9 cellular contexts compared by ENCODE assay signal in genomic region chr9:33290994-33291397, GRCh38. TPM values are rescaled to one million over a fixed set of nuclear protein-coding genes. Genes with fewer than 3 reads are reported as not detected.
DNase-seq lines count a peak whose midpoint lies in the region; ATAC-seq and TF ChIP-seq lines count a peak whose summit lies in the region.
"Had no signal": no experiment of that assay in that cellular context is flagged by ENCODE, and none has a peak within 500 bp of the region (broad histone marks: within the 10 kb centered on the region; RNA-seq: fewer than 3 reads in every experiment).

No MANE protein-coding gene starts in this region.

- H3K4me3 Mint-ChIP-seq in chondrocyte (ENCODE audit: unreplicated experiment) (peak overlapping the region; percentile 95), naive B cell (peak overlapping the region; percentile 92 to 99 (median 99))

- H3K27me3 Mint-ChIP-seq in chondrocyte (ENCODE audit: low read depth) (no peaks in the 10 kb centered on the region), naive B cell (no peaks in the 10 kb centered on the region)

- ATAC-seq in IMR-90 (ENCODE audit: low read depth) (no peak), naive B cell (ENCODE audit: low read depth in 2 of 2) (no peak), GM21737 (IDR thresholded peaks at IDR 0.05; ENCODE audit: unreplicated experiment) (no peak), HG02970 (IDR thresholded peaks at IDR 0.05; ENCODE audit: low FRiP score, unreplicated experiment) (no peak), esophagus mucosa (no peak)

- peak overlapping the region; percentile 92 for H2AFZ ChIP-seq in IMR-90 (replicated peaks; ENCODE audit: low read length, poor library complexity)

- peak overlapping the region; percentile 94 for H2BK5ac ChIP-seq in IMR-90 (ENCODE audit: low read depth, low read length, poor library complexity, severe bottlenecking)

- TF ChIP-seq CTCF in IMR-90 (conservative IDR thresholded peaks at IDR 0.05; ENCODE audit: low read depth, low read length) (no peak), chondrocyte (IDR thresholded peaks at IDR 0.05) (no peak)

- DNase-seq in EH (ENCODE audit: low read depth) (peak; percentile 87), IMR-90 (peak; percentile 91), chondrocyte (ENCODE audit: low spot score) (no peak), naive B cell (no peak), GOT3 (lab: John Stamatoyannopoulos, UW) (no peak)

- H3K23ac ChIP-seq in IMR-90 (ENCODE audit: low read depth, low read length): peak overlapping the region; percentile 81

- H3K4me1 Mint-ChIP-seq in chondrocyte (ENCODE audit: low read depth) (peaks cover 40% of the 10 kb centered on the region), naive B cell (peaks cover 42 to 68% (median 49%) of the 10 kb centered on the region in 3 donors)

- TF ChIP-seq RAD21 in IMR-90 (IDR thresholded peaks at IDR 0.05; ENCODE audit: low read length): peak; percentile 31; the same call in 1 of the 2 replicates

- no CpG with 5 or more reads among the region's 10 CpGs for WGBS in IMR-90 (ENCODE audit: extremely low coverage in 2 of 2, insufficient read length in 1 of 2), 2 experiments

- H3K56ac ChIP-seq in IMR-90 (ENCODE audit: extremely low read depth, insufficient read depth, low read length): peak overlapping the region; percentile 64

- dilution Hi-C loops in IMR-90 (cut with HindIII; ENCODE audit: low sequenced_read_pairs, unreplicated experiment): loop anchor here (25.0 kb wide), 1 partner anchor 171 kb away; the partner anchor contains the start of gene NOL6

- POLR2A ChIA-PET in IMR-90 (lab: Charles Lee; ENCODE audit: unreplicated experiment): no interaction called here

- H4K5ac ChIP-seq in IMR-90 (ENCODE audit: low read depth, low read length): peak overlapping the region; percentile 66

- peaks cover 30 to 54% of the 10 kb centered on the region in 2 experiments for H3K79me1 ChIP-seq in IMR-90 (ENCODE audit: low read depth in 1 of 2, low read length in 2 of 2)

- H2BK20ac ChIP-seq in IMR-90 (ENCODE audit: low read depth, low read length): 0 out of 2 replicates have a peak overlapping the region, but pooled peaks have one; percentile 6

- H2BK120ac ChIP-seq in IMR-90 (ENCODE audit: low read depth, low read length): peak overlapping the region; percentile 75

- peak overlapping the region; percentile 93 for H3K4ac ChIP-seq in IMR-90 (ENCODE audit: low read depth, low read length)

- H4K8ac ChIP-seq in IMR-90 (ENCODE audit: low read depth in 2 of 2, low read length in 2 of 2): peak overlapping the region; percentile 75 to 96

- H4K91ac ChIP-seq in IMR-90 (ENCODE audit: insufficient read depth, low read depth, low read length): peak overlapping the region; percentile 86

- peak overlapping the region; percentile 100 for H3K27ac Mint-ChIP-seq in chondrocyte (ENCODE audit: unreplicated experiment)
- H3K27ac Mint-ChIP-seq in naive B cell: peak overlapping the region; percentile 99 to 100 (median 100)

- no peaks in the 10 kb centered on the region for H3K27me3 ChIP-seq in IMR-90 (ENCODE audit: control insufficient read depth, insufficient read depth, low read length)

- peak overlapping the region; percentile 91 for H2AK5ac ChIP-seq in IMR-90 (ENCODE audit: low read depth, low read length)

- no peaks in the 10 kb centered on the region for H4K20me1 ChIP-seq in IMR-90 (ENCODE audit: insufficient read depth, low read length)

- H3K9me3 ChIP-seq in IMR-90 (ENCODE audit: control insufficient read depth, insufficient read depth, low read length): no peaks in the 10 kb centered on the region

- peak overlapping the region; percentile 92 for H3K9ac ChIP-seq in IMR-90 (ENCODE audit: low read depth, low read length)

- H2AK9ac ChIP-seq in IMR-90 (replicated peaks; ENCODE audit: low read depth, low read length, poor library complexity): peak overlapping the region; percentile 98

- peak overlapping the region; percentile 86 for H3K14ac ChIP-seq in IMR-90 (replicated peaks; ENCODE audit: low read depth, low read length)

- H3K4me2 ChIP-seq in IMR-90 (ENCODE audit: low read depth, low read length): peak overlapping the region; percentile 72

- no peak for TF ChIP-seq POLR2A in IMR-90 (IDR thresholded peaks at IDR 0.05; ENCODE audit: low read depth, low read length)

- peaks cover 14% of the 10 kb centered on the region for H3K36me3 ChIP-seq in IMR-90 (ENCODE audit: control insufficient read depth, insufficient read depth, low read length)

- H2BK15ac ChIP-seq in IMR-90 (ENCODE audit: low read depth, low read length): 0 out of 3 replicates have a peak overlapping the region, but pooled peaks have one; percentile 18

- peaks cover 14% of the 10 kb centered on the region for H3K36me3 Mint-ChIP-seq in chondrocyte (ENCODE audit: low read depth)
- H3K36me3 Mint-ChIP-seq in naive B cell: peaks cover 14 to 26% of the 10 kb centered on the region in 2 donors

- intact Hi-C loops in IMR-90 (cut with micrococcal nuclease): loop anchor here (10.0 kb wide), 1 partner anchor 64 kb away; no protein-coding TSS in a partner anchor

- H3K27ac ChIP-seq in IMR-90 (ENCODE audit: insufficient read depth, low read length): peak overlapping the region; percentile 91

- no TSS peak for BruUV-seq in IMR-90 (replicated peaks; lab: Mats Ljungman, UMichigan)

- H3K9me1 ChIP-seq in IMR-90 (ENCODE audit: insufficient read depth, low read length): no peaks in the 10 kb centered on the region

- H3K18ac ChIP-seq in IMR-90 (ENCODE audit: low read depth, low read length): no peak overlapping the region

- peaks cover 4% of the 10 kb centered on the region for H3K4me1 ChIP-seq in IMR-90 (ENCODE audit: control insufficient read depth, insufficient read depth, low read length)

- H3K9me3 Mint-ChIP-seq in chondrocyte (ENCODE audit: low read depth) (no peaks in the 10 kb centered on the region), naive B cell (peaks cover 0 to 2% (median 0%) of the 10 kb centered on the region in 7 donors)

- in situ Hi-C loops in IMR-90 (cut with MboI; ENCODE audit: low sequenced_read_pairs): loop anchor here (5.0 kb wide), 1 partner anchor 176 kb away; no protein-coding TSS in a partner anchor

- CTCF ChIA-PET in IMR-90 (lab: Yijun Ruan, JAX): interaction anchor here (0.6 kb wide), 2 partner anchors 175 to 989 kb away, joined by 5 to 8 read pairs; no protein-coding TSS in a partner anchor

- peak overlapping the region; percentile 68 for H3K4me3 ChIP-seq in IMR-90 (ENCODE audit: insufficient read depth, low read depth, low read length)

TF ChIP-seq in IMR-90, 13 proteins besides CTCF, POLR2A, EP300 and RAD21 (continues in another document):
- no peak; the same call in 1 of the 2 replicates for TF ChIP-seq USF2 (IDR thresholded peaks at IDR 0.05; ENCODE audit: low read depth, low read length)
- TF ChIP-seq RFX5 (IDR thresholded peaks at IDR 0.05; ENCODE audit: low read depth, low read length): no peak
- no peak for TF ChIP-seq MXI1 (IDR thresholded peaks at IDR 0.05; ENCODE audit: borderline replicate concordance, low read depth, low read length)
- no peak for TF ChIP-seq BHLHE40 (IDR thresholded peaks at IDR 0.05; ENCODE audit: low read depth, low read length)
- no peak for TF ChIP-seq NFE2L2 (IDR thresholded peaks at IDR 0.05; ENCODE audit: low read depth, low read length)
- 0 out of 2 replicates have a peak, but pooled peaks have one; percentile 1 for TF ChIP-seq MAZ (IDR thresholded peaks at IDR 0.05; ENCODE audit: borderline replicate concordance, low read depth, low read length)
- no peak for TF ChIP-seq ELK1 (IDR thresholded peaks at IDR 0.05; ENCODE audit: borderline replicate concordance, low read depth, low read length)
- peak; percentile 90 for TF ChIP-seq RCOR1 (IDR thresholded peaks at IDR 0.05; ENCODE audit: insufficient replicate concordance, low read length)

RNA-seq across cellular contexts. Expression of gene NFX1, which starts 0.7 kb away (rescaled TPM):
- total RNA-seq in IMR-90 (2012; rRNA removed) (36.0 and 36.9 TPM in 2 replicates), chondrocyte (26.8 to 36.6 TPM (median 28.4 TPM) in 3 replicates), esophagus mucosa (26.6 TPM)
- polyA plus RNA-seq in IMR-90 (2012; rRNA removed) (25.3 and 27.0 TPM in 2 replicates), naive B cell (ENCODE audit: low read depth in 6 of 6) (10 to 100 TPM; 25.7 to 59.9 (median 41.2) TPM)
- 10.8 and 23.4 TPM in 2 replicates for polyA plus RNA-seq in IMR-90 (2012; cell fraction: cytosol; rRNA removed)
- polyA plus RNA-seq in IMR-90 (2012; cell fraction: nucleus; rRNA removed; ENCODE audit: low replicate concordance): 31.3 and 53.5 TPM in 2 replicates

RNA-seq across cellular contexts. Expression of gene CHMP5, which starts 26.1 kb away (rescaled TPM):
- 70.6 and 95.5 TPM in 2 replicates for total RNA-seq in IMR-90 (2012; rRNA removed)
- 70.2 and 80.8 TPM in 2 replicates for polyA plus RNA-seq in IMR-90 (2012; rRNA removed)
- polyA plus RNA-seq in IMR-90 (2012; cell fraction: cytosol; rRNA removed): 14.6 and 19.1 TPM in 2 replicates
- polyA plus RNA-seq in IMR-90 (2012; cell fraction: nucleus; rRNA removed; ENCODE audit: low replicate concordance): 4.9 and 27.8 TPM in 2 replicates
- total RNA-seq in chondrocyte: 52.7 to 61.2 TPM (median 58.4 TPM) in 3 replicates
- 10 to 100 TPM; 41.6 to 76.4 (median 54.2) TPM for polyA plus RNA-seq in naive B cell (ENCODE audit: low read depth in 6 of 6)
- 46.6 TPM for total RNA-seq in esophagus mucosa

RNA-seq across cellular contexts. Expression of gene BAG1, which starts 26.5 kb away (rescaled TPM):
- total RNA-seq in IMR-90 (2012; rRNA removed) (4.5 and 8.3 TPM in 2 replicates), chondrocyte (49.2 to 58.3 TPM (median 51.1 TPM) in 3 replicates), esophagus mucosa (95.3 TPM)
- polyA plus RNA-seq in IMR-90 (2012; rRNA removed) (20.4 and 20.9 TPM in 2 replicates), naive B cell (ENCODE audit: low read depth in 6 of 6) (10 to 100 TPM; 45.7 to 85.6 (median 73.2) TPM)
- polyA plus RNA-seq in IMR-90 (2012; cell fraction: cytosol; rRNA removed): 25.9 and 61.7 TPM in 2 replicates
- polyA plus RNA-seq in IMR-90 (2012; cell fraction: nucleus; rRNA removed; ENCODE audit: low replicate concordance): 13.3 and 25.4 TPM in 2 replicates

RNA-seq across cellular contexts. Expression of gene SPINK4, which starts 51.0 kb away (rescaled TPM):
- total RNA-seq in IMR-90 (2012; rRNA removed): not detected in 2 replicates
- not detected in 2 replicates for polyA plus RNA-seq in IMR-90 (2012; rRNA removed)
- polyA plus RNA-seq in IMR-90 (2012; cell fraction: cytosol; rRNA removed): not detected in 2 replicates
- not detected in 2 replicates for polyA plus RNA-seq in IMR-90 (2012; cell fraction: nucleus; rRNA removed; ENCODE audit: low replicate concordance)
- not detected in 3 replicates for total RNA-seq in chondrocyte
- polyA plus RNA-seq in naive B cell (ENCODE audit: low read depth in 6 of 6): not detected
- not detected for total RNA-seq in esophagus mucosa
- total RNA-seq: T-helper 1 cell treated with Interleukin-12 subunit alpha and Interleukin-12 subunit beta and Interleukin-4 antibody, amounts not matched to agents 30 ng/mL and 1 ng/mL, for 36 hours had no signal

Comparison
In these comparisons a context has a peak if more than half of its experiments do, and no peak if none do; other contexts are left out.
1. DNase-seq: peak in EH (single experiment) and IMR-90 (single experiment); none in chondrocyte (single experiment), naive B cell (single experiment) and GOT3 (single experiment).